8 cellular contexts compared by ENCODE assay signal in genomic region chr5:5421149-5421960, GRCh38. TPM values are rescaled to one million over a fixed set of nuclear protein-coding genes. Genes with fewer than 3 reads are reported as not detected.
A peak's percentile ranks its signal among the peaks of the same experiment; 100 is the strongest.
DNase-seq lines count a peak whose midpoint lies in the region; ATAC-seq and TF ChIP-seq lines count a peak whose summit lies in the region.

No MANE protein-coding gene starts in this region.

- peak overlapping the region; percentile 66 for H3K4me3 ChIP-seq in SU-DHL-6 (ENCODE audit: insufficient read depth, low read length, poor library complexity, severe bottlenecking)

- 0 out of 2 replicates have a peak overlapping the region, but pooled peaks have one; percentile 80 for H3K27ac ChIP-seq in SU-DHL-6 (ENCODE audit: low read depth, low read length)

- peak overlapping the region in 4 of 8 donors; percentile 10 to 97 (median 96) for H3K4me3 Mint-ChIP-seq in naive B cell

- no peaks in the 10 kb centered on the region for H3K9me3 Mint-ChIP-seq in naive B cell

- DNase-seq in NCI-H1694 (lab: John Stamatoyannopoulos, UW) (peak; percentile 19), NCI-H1694 treated with DMSO at 0.1 percent for 48 hours (lab: John Stamatoyannopoulos, UW) (no peak), dermis blood vessel endothelial cell (peak; percentile 16), naive B cell (peak; percentile 27)

- no peak for TF ChIP-seq CTCF in SU-DHL-6 (IDR thresholded peaks at IDR 0.05; ENCODE audit: insufficient read depth, low read length, poor library complexity, severe bottlenecking)

- H3K27ac Mint-ChIP-seq in naive B cell = peak overlapping the region in 5 of 6 donors; percentile 98 to 99 (median 99)

- no peaks in the 10 kb centered on the region for H3K9me3 ChIP-seq in SU-DHL-6 (ENCODE audit: insufficient read depth, low read length)

- peak overlapping the region; percentile 84 for H3K9ac ChIP-seq in SU-DHL-6 (ENCODE audit: low read length)

- H4K20me1 ChIP-seq in SU-DHL-6 (ENCODE audit: low read depth, low read length) = no peaks in the 10 kb centered on the region

- no peaks in the 10 kb centered on the region for H3K27me3 Mint-ChIP-seq in naive B cell

- H3K4me2 ChIP-seq in SU-DHL-6 (ENCODE audit: low read depth, low read length, poor library complexity, severe bottlenecking) = peak overlapping the region; percentile 75

- H3K36me3 ChIP-seq in SU-DHL-6 (ENCODE audit: low read length) = no peaks in the 10 kb centered on the region

- H3K36me3 Mint-ChIP-seq in naive B cell = peaks cover 5 to 19% of the 10 kb centered on the region in 2 donors

- peaks cover 13 to 21% (median 14%) of the 10 kb centered on the region in 3 donors for H3K4me1 Mint-ChIP-seq in naive B cell

- ATAC-seq in HG02981 (IDR thresholded peaks at IDR 0.05; ENCODE audit: unreplicated experiment) = peak; percentile 18
- ATAC-seq in naive B cell (ENCODE audit: low read depth in 2 of 2) = peak in 1 of 2 donors; percentile 5
- ATAC-seq in GM19467 (IDR thresholded peaks at IDR 0.05; ENCODE audit: unreplicated experiment) = no peak
- no peak for ATAC-seq in HG03045 (IDR thresholded peaks at IDR 0.05; ENCODE audit: unreplicated experiment)

- peaks cover 5% of the 10 kb centered on the region; the same call in 1 of the 2 replicates for H3F3A ChIP-seq in SU-DHL-6 (ENCODE audit: insufficient read depth)

- peaks cover 36% of the 10 kb centered on the region for H3K79me2 ChIP-seq in SU-DHL-6 (ENCODE audit: insufficient read depth, low read length)

- H2AFZ ChIP-seq in SU-DHL-6 (ENCODE audit: low read depth, low read length, severe bottlenecking) = peak overlapping the region; percentile 58

- H3K9me2 ChIP-seq in SU-DHL-6 (replicated peaks; ENCODE audit: insufficient read depth, low read length) = no peaks in the 10 kb centered on the region

- no peaks in the 10 kb centered on the region for H3K27me3 ChIP-seq in SU-DHL-6 (ENCODE audit: low read length)

RNA-seq across cellular contexts. Expression of gene ICE1, which starts 1.1 kb away (rescaled TPM):
- total RNA-seq in dermis blood vessel endothelial cell = 33.0 and 37.6 TPM in 2 replicates
- 10 to 100 TPM in 5 of 6 donors, 1 to 10 TPM in 1; 5.0 to 19.1 (median 13.4) TPM for polyA plus RNA-seq in naive B cell (ENCODE audit: low read depth in 6 of 6)
